In the genomic region with DNA sequence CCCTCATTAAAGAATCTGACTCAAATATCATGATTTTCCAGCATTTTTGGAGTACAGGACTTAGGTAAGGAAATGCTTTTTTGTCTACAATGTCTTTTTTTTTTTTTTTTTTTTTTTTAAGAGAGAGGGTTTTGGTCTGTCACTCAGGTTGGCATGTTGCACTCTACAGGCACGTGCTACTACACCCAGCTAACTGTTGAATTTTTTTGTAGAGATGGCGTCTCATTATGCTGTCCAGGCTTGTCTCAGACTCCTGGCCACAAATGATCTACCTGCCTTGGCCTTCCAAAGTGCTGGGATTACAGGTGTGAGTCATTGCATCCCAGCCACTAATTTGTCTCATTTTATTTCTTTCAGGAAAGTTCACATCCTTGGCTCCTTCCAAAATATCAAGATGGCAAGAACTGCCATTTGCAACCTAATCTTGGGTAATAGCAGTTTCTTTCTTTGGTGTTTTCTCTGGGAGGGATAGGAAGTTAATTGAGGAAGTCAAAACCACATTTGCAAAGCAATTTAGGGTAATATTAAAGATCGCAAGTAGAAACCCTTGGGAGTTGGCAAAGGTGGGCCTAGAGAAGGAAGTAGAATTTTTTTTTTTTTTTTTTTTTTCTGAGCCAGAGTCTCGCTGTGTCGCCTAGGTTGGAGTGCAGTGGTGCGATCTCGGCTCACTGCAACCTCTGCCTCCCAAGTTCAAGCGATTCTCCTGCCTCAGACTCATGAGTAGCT, we compare ENCODE assay signal across 1 cellular context.
TF ChIP-seq lines count a peak whose summit lies in the region.

No MANE protein-coding gene starts in this region.

TF ChIP-seq in GM23338, 12 proteins besides CTCF, POLR2A, EP300 and RAD21 (continued from another document):
- TF ChIP-seq, protein P1, sequence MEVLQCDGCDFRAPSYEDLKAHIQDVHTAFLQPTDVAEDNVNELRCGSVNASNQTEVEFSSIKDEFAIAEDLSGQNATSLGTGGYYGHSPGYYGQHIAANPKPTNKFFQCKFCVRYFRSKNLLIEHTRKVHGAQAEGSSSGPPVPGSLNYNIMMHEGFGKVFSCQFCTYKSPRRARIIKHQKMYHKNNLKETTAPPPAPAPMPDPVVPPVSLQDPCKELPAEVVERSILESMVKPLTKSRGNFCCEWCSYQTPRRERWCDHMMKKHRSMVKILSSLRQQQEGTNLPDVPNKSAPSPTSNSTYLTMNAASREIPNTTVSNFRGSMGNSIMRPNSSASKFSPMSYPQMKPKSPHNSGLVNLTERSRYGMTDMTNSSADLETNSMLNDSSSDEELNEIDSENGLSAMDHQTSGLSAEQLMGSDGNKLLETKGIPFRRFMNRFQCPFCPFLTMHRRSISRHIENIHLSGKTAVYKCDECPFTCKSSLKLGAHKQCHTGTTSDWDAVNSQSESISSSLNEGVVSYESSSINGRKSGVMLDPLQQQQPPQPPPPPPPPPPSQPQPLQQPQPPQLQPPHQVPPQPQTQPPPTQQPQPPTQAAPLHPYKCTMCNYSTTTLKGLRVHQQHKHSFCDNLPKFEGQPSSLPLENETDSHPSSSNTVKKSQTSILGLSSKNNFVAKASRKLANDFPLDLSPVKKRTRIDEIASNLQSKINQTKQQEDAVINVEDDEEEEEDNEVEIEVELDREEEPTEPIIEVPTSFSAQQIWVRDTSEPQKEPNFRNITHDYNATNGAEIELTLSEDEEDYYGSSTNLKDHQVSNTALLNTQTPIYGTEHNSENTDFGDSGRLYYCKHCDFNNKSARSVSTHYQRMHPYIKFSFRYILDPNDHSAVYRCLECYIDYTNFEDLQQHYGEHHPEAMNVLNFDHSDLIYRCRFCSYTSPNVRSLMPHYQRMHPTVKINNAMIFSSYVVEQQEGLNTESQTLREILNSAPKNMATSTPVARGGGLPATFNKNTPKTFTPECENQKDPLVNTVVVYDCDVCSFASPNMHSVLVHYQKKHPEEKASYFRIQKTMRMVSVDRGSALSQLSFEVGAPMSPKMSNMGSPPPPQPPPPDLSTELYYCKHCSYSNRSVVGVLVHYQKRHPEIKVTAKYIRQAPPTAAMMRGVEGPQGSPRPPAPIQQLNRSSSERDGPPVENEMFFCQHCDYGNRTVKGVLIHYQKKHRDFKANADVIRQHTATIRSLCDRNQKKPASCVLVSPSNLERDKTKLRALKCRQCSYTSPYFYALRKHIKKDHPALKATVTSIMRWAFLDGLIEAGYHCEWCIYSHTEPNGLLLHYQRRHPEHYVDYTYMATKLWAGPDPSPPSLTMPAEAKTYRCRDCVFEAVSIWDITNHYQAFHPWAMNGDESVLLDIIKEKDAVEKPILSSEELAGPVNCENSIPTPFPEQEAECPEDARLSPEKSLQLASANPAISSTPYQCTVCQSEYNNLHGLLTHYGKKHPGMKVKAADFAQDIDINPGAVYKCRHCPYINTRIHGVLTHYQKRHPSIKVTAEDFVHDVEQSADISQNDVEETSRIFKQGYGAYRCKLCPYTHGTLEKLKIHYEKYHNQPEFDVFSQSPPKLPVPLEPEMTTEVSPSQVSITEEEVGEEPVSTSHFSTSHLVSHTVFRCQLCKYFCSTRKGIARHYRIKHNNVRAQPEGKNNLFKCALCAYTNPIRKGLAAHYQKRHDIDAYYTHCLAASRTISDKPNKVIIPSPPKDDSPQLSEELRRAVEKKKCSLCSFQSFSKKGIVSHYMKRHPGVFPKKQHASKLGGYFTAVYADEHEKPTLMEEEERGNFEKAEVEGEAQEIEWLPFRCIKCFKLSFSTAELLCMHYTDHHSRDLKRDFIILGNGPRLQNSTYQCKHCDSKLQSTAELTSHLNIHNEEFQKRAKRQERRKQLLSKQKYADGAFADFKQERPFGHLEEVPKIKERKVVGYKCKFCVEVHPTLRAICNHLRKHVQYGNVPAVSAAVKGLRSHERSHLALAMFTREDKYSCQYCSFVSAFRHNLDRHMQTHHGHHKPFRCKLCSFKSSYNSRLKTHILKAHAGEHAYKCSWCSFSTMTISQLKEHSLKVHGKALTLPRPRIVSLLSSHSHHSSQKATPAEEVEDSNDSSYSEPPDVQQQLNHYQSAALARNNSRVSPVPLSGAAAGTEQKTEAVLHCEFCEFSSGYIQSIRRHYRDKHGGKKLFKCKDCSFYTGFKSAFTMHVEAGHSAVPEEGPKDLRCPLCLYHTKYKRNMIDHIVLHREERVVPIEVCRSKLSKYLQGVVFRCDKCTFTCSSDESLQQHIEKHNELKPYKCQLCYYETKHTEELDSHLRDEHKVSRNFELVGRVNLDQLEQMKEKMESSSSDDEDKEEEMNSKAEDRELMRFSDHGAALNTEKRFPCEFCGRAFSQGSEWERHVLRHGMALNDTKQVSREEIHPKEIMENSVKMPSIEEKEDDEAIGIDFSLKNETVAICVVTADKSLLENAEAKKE (CRISPR knock-in tag; IDR thresholded peaks at IDR 0.05) = no peak
- no peak for TF ChIP-seq JUNB (IDR thresholded peaks at IDR 0.05; ENCODE audit: unreplicated experiment)
